Comparison of ENCODE assay signal across 8 cellular contexts in genomic region chr3:85576091-85576690, GRCh38.
DNase-seq lines count a peak whose midpoint lies in the region; ATAC-seq, FAIRE-seq and TF ChIP-seq lines count a peak whose summit lies in the region.

No MANE protein-coding gene starts in this region.

- no peak overlapping the region for H3K4me3 Mint-ChIP-seq in endodermal cell

- no peak overlapping the region for H3K9ac ChIP-seq in endodermal cell (ENCODE audit: extremely low read depth, low read length, poor library complexity, severe bottlenecking)

- no peak overlapping the region for H3K4me3 ChIP-seq in A549
- no peak overlapping the region for H3K4me3 ChIP-seq in endodermal cell (ENCODE audit: low read length)

- peaks cover 3% of the 10 kb centered on the region; the same call in 1 of the 3 replicates for H3K9me3 ChIP-seq in A549
- H3K9me3 ChIP-seq in endodermal cell (ENCODE audit: control insufficient read depth, low read length) = no peaks in the 10 kb centered on the region

- H3K27me3 Mint-ChIP-seq in endodermal cell (ENCODE audit: insufficient read depth) = no peaks in the 10 kb centered on the region

- POLR2A ChIA-PET in A549 (lab: Yijun Ruan, JAX) = no interaction called here

- 9% methylated on average over 4 of the region's 4 CpGs for WGBS in A549 (ENCODE audit: missing lambda C conversion rate)
- WGBS in endodermal cell (ENCODE audit: insufficient coverage in 1 of 2, insufficient read length in 1 of 2), 2 experiments = 3 to 22% methylated on average over 3 to 4 of the region's 4 CpGs

- TF ChIP-seq POLR2A in A549 (IDR thresholded peaks at IDR 0.05; ENCODE audit: low read length) = no peak

- TF ChIP-seq RAD21 in A549 (conservative IDR thresholded peaks at IDR 0.05 in 1 of 2, IDR thresholded peaks at IDR 0.05 in 1 of 2) = peak; percentile 78 to 80

- CTCF ChIA-PET in A549 (lab: Yijun Ruan, JAX) = interaction anchor here (0.5 to 1.6 kb wide), 3 partner anchors 25 to 1028 kb away, joined by 3 to 4 read pairs (median 3); no protein-coding TSS in a partner anchor

- no peaks in the 10 kb centered on the region for H3K36me3 ChIP-seq in endodermal cell (ENCODE audit: control insufficient read depth, insufficient read depth, low read length)

- H3K36me3 Mint-ChIP-seq in endodermal cell (ENCODE audit: low read depth) = no peaks in the 10 kb centered on the region

- FAIRE-seq in A549 (lab: Jason Lieb, UNC) = peak; percentile 36

- TF ChIP-seq CTCF in A549 (IDR thresholded peaks at IDR 0.05) (peak; percentile 77), GM12873 (IDR thresholded peaks at IDR 0.05; ENCODE audit: insufficient read depth, low read depth, low read length, missing control alignments) (peak; percentile 82), VCaP (conservative IDR thresholded peaks at IDR 0.05) (peak; percentile 95), endodermal cell (conservative IDR thresholded peaks at IDR 0.05) (peak; percentile 95)

- H3K27ac ChIP-seq in A549 (no peak overlapping the region), VCaP (no peak overlapping the region), endodermal cell (ENCODE audit: low read depth, low read length) (no peak overlapping the region), substantia nigra (ENCODE audit: low read depth, low read length, poor library complexity, severe bottlenecking) (peak overlapping the region; percentile 72)

- H3K4me2 ChIP-seq in A549 = no peak overlapping the region

- H3K9me3 Mint-ChIP-seq in endodermal cell = no peaks in the 10 kb centered on the region

- no peaks in the 10 kb centered on the region for H3K4me1 ChIP-seq in A549
- H3K4me1 ChIP-seq in endodermal cell (ENCODE audit: control insufficient read depth, insufficient read depth, low read length) = no peaks in the 10 kb centered on the region

- H3K27ac Mint-ChIP-seq in endodermal cell = no peak overlapping the region

- no peaks in the 10 kb centered on the region for H3K27me3 ChIP-seq in endodermal cell (ENCODE audit: control insufficient read depth, insufficient read depth, low read length, poor library complexity, severe bottlenecking)

- peak; percentile 13 to 69 for DNase-seq in A549 (ENCODE audit: low read depth in 1 of 2, low spot score in 1 of 2)
- DNase-seq in NCI-H128 (lab: John Stamatoyannopoulos, UW; ENCODE audit: unreplicated experiment) = peak; percentile 22
- DNase-seq in endodermal cell = peak; percentile 87
- peak; percentile 91 for DNase-seq in midbrain (lab: John Stamatoyannopoulos, UW)
- DNase-seq in substantia nigra (lab: John Stamatoyannopoulos, UW) = peak in 43 of 49 donors; percentile 13 to 87 (median 64)

- peak in 1 of 2 experiments; percentile 55; a peak in 1 of 6 replicates for ATAC-seq in A549
- ATAC-seq in HG02763 (IDR thresholded peaks at IDR 0.05; ENCODE audit: unreplicated experiment) = peak; percentile 71

- H3K4me1 Mint-ChIP-seq in endodermal cell = peaks cover 9% of the 10 kb centered on the region

- TF ChIP-seq EP300 in A549 (IDR thresholded peaks at IDR 0.05) = no peak

TF ChIP-seq in A549, 52 proteins besides CTCF, POLR2A, EP300 and RAD21:
- TF ChIP-seq SMC3 (IDR thresholded peaks at IDR 0.05) (peak; percentile 56), FOXS1 (CRISPR knock-in tag; IDR thresholded peaks at IDR 0.05) (no peak)

Comparison
In these comparisons a context has a peak if more than half of its experiments do, and no peak if none do; other contexts are left out.
1. DNase-seq: peak in every context shown above with its lines; median percentile 91 in midbrain; 87 in endodermal cell; 64 in substantia nigra; 41 in A549; 22 in NCI-H128.